ENCODE assay signal across 15 cellular contexts in the genomic region with DNA sequence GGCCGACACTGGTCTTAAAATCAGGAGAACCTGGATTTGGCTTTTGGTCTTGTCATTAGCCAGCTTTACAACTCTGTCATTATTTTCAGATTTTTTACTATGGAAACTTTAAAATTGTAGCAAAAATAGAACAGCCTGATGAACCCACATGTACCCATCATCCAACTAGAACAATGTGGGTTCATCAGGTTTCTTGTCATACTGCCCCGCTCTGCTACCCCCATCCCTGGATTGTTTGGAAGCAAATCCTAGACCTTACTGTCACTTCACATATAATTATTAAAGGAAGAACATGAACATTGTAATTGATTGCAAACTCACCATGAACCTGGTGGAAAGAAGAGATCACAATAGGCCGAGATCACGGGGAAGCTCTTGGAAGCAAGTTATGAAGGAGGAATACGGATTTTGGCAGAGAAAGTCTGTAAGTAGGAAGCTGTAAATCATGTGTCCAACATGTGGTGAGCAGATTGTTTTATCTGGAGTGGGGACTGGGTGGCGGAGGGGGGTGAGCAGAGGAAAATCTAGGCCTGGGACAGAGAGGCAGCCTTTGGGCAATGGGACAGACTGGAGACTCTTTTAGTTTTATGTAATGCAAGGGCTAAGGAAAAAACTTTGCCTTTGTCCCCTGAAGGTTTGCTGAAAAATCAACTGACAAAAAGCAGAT.
A peak's percentile ranks its signal among the peaks of the same experiment; 100 is the strongest.
DNase-seq lines count a peak whose midpoint lies in the region; ATAC-seq and TF ChIP-seq lines count a peak whose summit lies in the region.
"Had no signal": no experiment of that assay in that cellular context is flagged by ENCODE, and none has a peak within 500 bp of the region (broad histone marks: within the 10 kb centered on the region; RNA-seq: fewer than 3 reads in every experiment).

No MANE protein-coding gene starts in this region.

- H3K27ac ChIP-seq in upper lobe of left lung = peak overlapping the region; percentile 34 to 76 (median 73)
- H3K27ac ChIP-seq: colonic mucosa had no signal

- no peak for DNase-seq in activated naive CD4-positive, alpha-beta T cell (lab: John Stamatoyannopoulos, UW)
- no peak for DNase-seq in central memory CD8-positive, alpha-beta T cell (ENCODE audit: low spot score in 2 of 2)
- peak; percentile 50 for DNase-seq in left kidney (ENCODE audit: low read depth, low spot score)
- DNase-seq in upper lobe of left lung = no peak
- no peak for DNase-seq in stimulated activated CD4-positive, alpha-beta T cell treated with anti-CD3 and anti-CD28 coated beads, Interleukin-12 subunit alpha, Interleukin-12 subunit beta, amount 100 ng/mL, for 4 hours
- DNase-seq in NCI-H1048 (lab: John Stamatoyannopoulos, UW) = no peak
- DNase-seq in HuH-7 (ENCODE audit: low spot score) = no peak
- DNase-seq: colonic mucosa; kidney glomerular epithelial cell; NCI-H1105; RPMI8226; stimulated activated naive CD4-positive, alpha-beta T cell had no signal

- no peaks in the 10 kb centered on the region for H3K27me3 Mint-ChIP-seq in activated naive CD4-positive, alpha-beta T cell treated with anti-CD3 and anti-CD28 coated beads, Interleukin-2, amount 50 U/mL, for 24 hours
- no peaks in the 10 kb centered on the region for H3K27me3 Mint-ChIP-seq in central memory CD8-positive, alpha-beta T cell

- 53 to 62% methylated on average over 6 of the region's 6 CpGs for whole genome bisulfite sequencing in upper lobe of left lung, 2 donors

- TF ChIP-seq POLR2A in upper lobe of left lung (IDR thresholded peaks at IDR 0.05) = no peak

- peaks cover 28 to 47% (median 40%) of the 10 kb centered on the region in 4 donors for H3K4me1 ChIP-seq in upper lobe of left lung
- H3K4me1 ChIP-seq: colonic mucosa had no signal

- no peaks in the 10 kb centered on the region for H3K9me3 Mint-ChIP-seq in activated naive CD4-positive, alpha-beta T cell treated with anti-CD3 and anti-CD28 coated beads, Interleukin-2, amount 50 U/mL, for 24 hours
- no peaks in the 10 kb centered on the region for H3K9me3 Mint-ChIP-seq in central memory CD8-positive, alpha-beta T cell

- peaks cover 92% of the 10 kb centered on the region for H3K4me1 Mint-ChIP-seq in activated naive CD4-positive, alpha-beta T cell treated with anti-CD3 and anti-CD28 coated beads, Interleukin-2, amount 50 U/mL, for 24 hours
- H3K4me1 Mint-ChIP-seq in central memory CD8-positive, alpha-beta T cell = peaks cover 66% of the 10 kb centered on the region

- no peak for TF ChIP-seq CTCF in upper lobe of left lung (IDR thresholded peaks at IDR 0.05)

- H3K4me3 Mint-ChIP-seq in activated naive CD4-positive, alpha-beta T cell treated with anti-CD3 and anti-CD28 coated beads, Interleukin-2, amount 50 U/mL, for 24 hours = peak overlapping the region; percentile 5
- no peak overlapping the region for H3K4me3 Mint-ChIP-seq in central memory CD8-positive, alpha-beta T cell

- no peak for ATAC-seq in central memory CD8-positive, alpha-beta T cell (replicated peaks; ENCODE audit: extremely low read depth, poor library complexity, severe bottlenecking)
- peak in 1 of 2 donors; percentile 35 for ATAC-seq in upper lobe of left lung (ENCODE audit: low FRiP score in 2 of 2)

- H3K27ac Mint-ChIP-seq in activated naive CD4-positive, alpha-beta T cell treated with anti-CD3 and anti-CD28 coated beads, Interleukin-2, amount 50 U/mL, for 24 hours = peak overlapping the region; percentile 92
- peak overlapping the region; percentile 78 for H3K27ac Mint-ChIP-seq in central memory CD8-positive, alpha-beta T cell (ENCODE audit: low read depth)

- H3K27me3 ChIP-seq in upper lobe of left lung = no peaks in the 10 kb centered on the region
- H3K27me3 ChIP-seq: BLaER1 treated with 17β-estradiol and CSF1 and Interleukin-3, amounts not matched to agents 10 nM and 100 nM; colonic mucosa had no signal

- H3K36me3 ChIP-seq in upper lobe of left lung = no peaks in the 10 kb centered on the region
- H3K36me3 ChIP-seq: BLaER1 treated with 17β-estradiol and CSF1 and Interleukin-3, amounts not matched to agents 10 nM and 100 nM; colonic mucosa had no signal

- H3K9me3 ChIP-seq in upper lobe of left lung = no peaks in the 10 kb centered on the region
- H3K9me3 ChIP-seq: colonic mucosa had no signal

- H3K4me3 ChIP-seq in upper lobe of left lung = no peak overlapping the region
- H3K4me3 ChIP-seq: BLaER1 treated with 17β-estradiol and CSF1 and Interleukin-3, amounts not matched to agents 10 nM and 100 nM; colonic mucosa; smooth muscle cell had no signal

- TF ChIP-seq EP300 in upper lobe of left lung (IDR thresholded peaks at IDR 0.05) = no peak

- H3K36me3 Mint-ChIP-seq in activated naive CD4-positive, alpha-beta T cell treated with anti-CD3 and anti-CD28 coated beads, Interleukin-2, amount 50 U/mL, for 24 hours = peaks cover 4% of the 10 kb centered on the region
- peaks cover 16% of the 10 kb centered on the region for H3K36me3 Mint-ChIP-seq in central memory CD8-positive, alpha-beta T cell (ENCODE audit: insufficient read depth)
